32 cellular contexts compared by ENCODE assay signal in the genomic region with DNA sequence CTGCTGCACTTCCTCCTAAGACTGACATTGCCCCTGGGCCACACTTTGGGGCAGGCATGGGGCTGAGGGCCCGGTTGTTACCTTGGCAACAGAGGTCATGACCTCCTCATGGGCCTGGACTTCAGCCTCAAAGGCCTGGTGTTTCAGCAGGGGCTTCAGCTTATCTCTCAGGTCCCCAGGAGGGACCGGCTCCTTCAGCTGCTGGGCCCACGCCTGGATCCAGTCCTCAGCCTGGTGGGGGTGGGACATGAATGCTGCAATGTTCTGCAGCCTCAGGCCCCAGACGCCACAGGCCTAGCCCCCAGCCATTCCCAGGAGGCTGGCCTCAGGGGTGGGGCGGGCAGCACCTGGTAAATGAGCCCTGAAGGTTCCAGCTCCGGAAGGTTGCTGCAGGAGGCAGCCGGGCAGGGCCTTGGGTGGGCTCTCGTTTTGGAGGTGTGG. TPM values are rescaled to one million over a fixed set of nuclear protein-coding genes. Genes with fewer than 3 reads are reported as not detected.
DNase-seq lines count a peak whose midpoint lies in the region; ATAC-seq, FAIRE-seq and TF ChIP-seq lines count a peak whose summit lies in the region.
"Had no signal": no experiment of that assay in that cellular context is flagged by ENCODE, and none has a peak within 500 bp of the region (broad histone marks: within the 10 kb centered on the region; RNA-seq: fewer than 3 reads in every experiment).

No MANE protein-coding gene starts in this region.

- TF ChIP-seq CTCF in BE2C (IDR thresholded peaks at IDR 0.05; ENCODE audit: low read depth, low read length) (no peak), K562 (IDR thresholded peaks at IDR 0.05 in 2 of 3, conservative IDR thresholded peaks at IDR 0.05 in 1 of 3; ENCODE audit: insufficient read depth in 2 of 3, low read depth in 1 of 3, low read length in 3 of 3) (no peak), right lobe of liver (IDR thresholded peaks at IDR 0.05) (no peak)

- peaks cover 29% of the 10 kb centered on the region for H4K20me1 ChIP-seq in K562 (replicated peaks; ENCODE audit: control insufficient read depth, insufficient read depth, low read length)

- in situ Hi-C loops in K562 (cut with MboI) = no loop called here

- TF ChIP-seq RAD21 in K562 (CRISPR knock-in tag; conservative IDR thresholded peaks at IDR 0.05 in 1 of 2, IDR thresholded peaks at IDR 0.05 in 1 of 2) = no peak

- peak; percentile 53 for DNase-seq in BE2C
- peak; percentile 89 for DNase-seq in HuH-7.5 (ENCODE audit: low spot score)
- DNase-seq in K562 (ENCODE audit: extremely low read depth in 1 of 4, low spot score in 3 of 4) = peak in 3 of 4 experiments; percentile 26 to 41 (median 35)
- DNase-seq in right lobe of liver = no peak
- DNase-seq in GM12891 (ENCODE audit: insufficient read length, low spot score) = no peak
- DNase-seq in activated CD4-positive, alpha-beta T cell treated with anti-CD3 and anti-CD28 coated beads, Interleukin-2, amount 50 U/mL, for 4 hours = no peak
- DNase-seq in naive thymus-derived CD8-positive, alpha-beta T cell = no peak
- DNase-seq: activated CD4-positive, alpha-beta T cell treated with anti-CD3 and anti-CD28 coated beads for 4 hours; activated CD8-positive, alpha-beta memory T cell treated with anti-CD3 and anti-CD28 coated beads for 24 hours; activated T-cell treated with anti-CD3 and anti-CD28 coated beads for 4 hours; AML-193; CD8-positive, alpha-beta memory T cell; DMS153; effector CD4-positive, alpha-beta T cell; hippocampal formation; left cardiac atrium; NCI-H1105; NCI-H187 treated with DMSO at 0.1 percent for 48 hours; NCI-H2171; nucleus accumbens; stimulated activated CD8-positive, alpha-beta memory T cell treated with anti-CD3 and anti-CD28 coated beads, Interleukin-4, amount 100 ng/mL, for 48 hours; stomach; thyroid gland had no signal

- CTCF ChIA-PET in K562 (lab: Yijun Ruan, JAX; ENCODE audit: low intra/inter-chr PET ratio) = no interaction called here

- FAIRE-seq in K562 (lab: Jason Lieb, UNC) (no peak), GM12891 (lab: Jason Lieb, UNC) (no peak)
- FAIRE-seq: A549 had no signal

- H3K27me3 ChIP-seq in BE2C (no peaks in the 10 kb centered on the region), K562 (ENCODE audit: control insufficient read depth in 2 of 2, insufficient read depth in 2 of 2, low read length in 2 of 2) (peaks cover 81 to 96% of the 10 kb centered on the region in 2 experiments), right lobe of liver (no peaks in the 10 kb centered on the region)
- H3K27me3 ChIP-seq: gastroesophageal sphincter, stomach, thyroid gland, vagina had no signal

- H3K79me2 ChIP-seq in K562 (ENCODE audit: control insufficient read depth, insufficient read depth, low read length) = no peaks in the 10 kb centered on the region

- no peak overlapping the region for H3K4me2 ChIP-seq in K562 (ENCODE audit: insufficient read depth, low read length)
- H3K4me2 ChIP-seq: A549 had no signal

- H3K9me3 Mint-ChIP-seq in naive thymus-derived CD8-positive, alpha-beta T cell = no peaks in the 10 kb centered on the region
- H3K9me3 Mint-ChIP-seq: CD8-positive, alpha-beta memory T cell; memory B cell had no signal

- H3K36me3 ChIP-seq in BE2C (no peaks in the 10 kb centered on the region), K562 (ENCODE audit: control insufficient read depth, insufficient read depth, low read length) (no peaks in the 10 kb centered on the region), right lobe of liver (no peaks in the 10 kb centered on the region)
- H3K36me3 ChIP-seq: gastroesophageal sphincter, thyroid gland, vagina had no signal

- ATAC-seq in K562 (no peak), right lobe of liver (peak; percentile 8 to 62 (median 50)), GM19324 (IDR thresholded peaks at IDR 0.05; ENCODE audit: low FRiP score, unreplicated experiment) (no peak)
- ATAC-seq in naive thymus-derived CD8-positive, alpha-beta T cell = no peak
- ATAC-seq: A549, gastroesophageal sphincter, left cardiac atrium, sciatic nerve had no signal

- H3K4me1 ChIP-seq in BE2C = peaks cover 11% of the 10 kb centered on the region
- peaks cover 0 to 55% of the 10 kb centered on the region in 2 experiments; a peak in 3 of 5 replicates for H3K4me1 ChIP-seq in K562 (replicated peaks in 1 of 2; ENCODE audit: control insufficient read depth in 2 of 2, insufficient read depth in 2 of 2, low read length in 2 of 2)
- peaks cover 0 to 23% (median 3%) of the 10 kb centered on the region in 4 donors for H3K4me1 ChIP-seq in right lobe of liver
- H3K4me1 ChIP-seq: A549, gastroesophageal sphincter, thyroid gland, vagina had no signal

- H3K27ac Mint-ChIP-seq in naive thymus-derived CD8-positive, alpha-beta T cell = no peak overlapping the region
- H3K27ac Mint-ChIP-seq: activated naive CD8-positive, alpha-beta T cell; CD8-positive, alpha-beta memory T cell; memory B cell; progenitor cell of endocrine pancreas had no signal

- intact Hi-C loops in K562 (cut with micrococcal nuclease) (no loop called here), right lobe of liver (cut with DNase I) (no loop called here)

- no peaks in the 10 kb centered on the region for H3K27me3 Mint-ChIP-seq in naive thymus-derived CD8-positive, alpha-beta T cell
- H3K27me3 Mint-ChIP-seq: activated naive CD8-positive, alpha-beta T cell; CD8-positive, alpha-beta memory T cell; progenitor cell of endocrine pancreas had no signal

- POLR2A ChIA-PET in K562 (lab: Yijun Ruan, JAX) = interaction anchor here (0.8 kb wide), 1 partner anchor 9 kb away, joined by 4 read pairs; no protein-coding TSS in a partner anchor
- POLR2A ChIA-PET in naive thymus-derived CD8-positive, alpha-beta T cell (lab: Charles Lee) = no interaction called here

- no peaks in the 10 kb centered on the region for H3K36me3 Mint-ChIP-seq in naive thymus-derived CD8-positive, alpha-beta T cell
- H3K36me3 Mint-ChIP-seq: activated naive CD8-positive, alpha-beta T cell; CD8-positive, alpha-beta memory T cell; memory B cell had no signal

- no peaks in the 10 kb centered on the region for H3K9me1 ChIP-seq in K562 (ENCODE audit: control insufficient read depth, insufficient read depth, low read length)

- WGBS in K562 (ENCODE audit: insufficient coverage, low coverage, missing lambda C conversion rate) = 20% methylated on average over 8 of the region's 8 CpGs
- no CpG with 5 or more reads among the region's 8 CpGs for WGBS in right lobe of liver (ENCODE audit: insufficient coverage, low coverage, low lambda C conversion rate, missing lambda C conversion rate)

- H2AFZ ChIP-seq in K562 (ENCODE audit: low read depth, low read length) = no peak overlapping the region

- no peaks in the 10 kb centered on the region for H3K9me3 ChIP-seq in BE2C
- H3K9me3 ChIP-seq in K562 (replicated peaks; ENCODE audit: control insufficient read depth, insufficient read depth, low read depth, low read length) = no peaks in the 10 kb centered on the region
- no peaks in the 10 kb centered on the region for H3K9me3 ChIP-seq in right lobe of liver
- H3K9me3 ChIP-seq: A549, gastroesophageal sphincter, stomach, thyroid gland, vagina had no signal

- peaks cover 4 to 16% (median 13%) of the 10 kb centered on the region in 4 donors for H3K4me1 Mint-ChIP-seq in naive thymus-derived CD8-positive, alpha-beta T cell
- H3K4me1 Mint-ChIP-seq: memory B cell had no signal

- TF ChIP-seq EP300 in K562 (IDR thresholded peaks at IDR 0.05; ENCODE audit: low read length) = no peak

- H3K9ac ChIP-seq in K562 (ENCODE audit: insufficient read depth in 1 of 2, low read depth in 2 of 2, low read length in 2 of 2) = peak overlapping the region in 1 of 2 experiments; percentile 20; a peak in 1 of 4 replicates

- no peak overlapping the region for H3K4me3 Mint-ChIP-seq in naive thymus-derived CD8-positive, alpha-beta T cell
- H3K4me3 Mint-ChIP-seq: activated naive CD8-positive, alpha-beta T cell; CD8-positive, alpha-beta memory T cell; memory B cell had no signal

- no peak for TF ChIP-seq POLR2A in K562 (conservative IDR thresholded peaks at IDR 0.05)
- no peak for TF ChIP-seq POLR2A in right lobe of liver (IDR thresholded peaks at IDR 0.05)
- no peak for TF ChIP-seq POLR2A in GM12891 (IDR thresholded peaks at IDR 0.05; ENCODE audit: low read depth, low read length)

- no peak overlapping the region for H3K4me3 ChIP-seq in BE2C (ENCODE audit: low read depth, low read length)
- no peak overlapping the region for H3K4me3 ChIP-seq in K562
- H3K4me3 ChIP-seq in right lobe of liver = no peak overlapping the region
- H3K4me3 ChIP-seq: A549, gastroesophageal sphincter, stomach, thyroid gland, vagina had no signal

- BruUV-seq in K562 (replicated peaks; lab: Mats Ljungman, UMichigan) = no TSS peak

- H3K27ac ChIP-seq in K562 (ENCODE audit: extremely low read depth, low read depth, low read length) = no peak overlapping the region
- no peak overlapping the region for H3K27ac ChIP-seq in right lobe of liver
- H3K27ac ChIP-seq: A549, gastroesophageal sphincter, stomach, thyroid gland, vagina, VCaP had no signal

RNA-seq across cellular contexts. Expression of a gene that starts 27.6 kb away (rescaled TPM):
- polyA plus RNA-seq in BE2C (2012; ENCODE audit: insufficient read depth, insufficient read length, low read depth) = 1.7 TPM
- 0.30 TPM in 1 of 2 replicates, not detected in the other for total RNA-seq in K562 (2011; cell fraction: chromatin; rRNA removed; ENCODE audit: low replicate concordance)
- under 0.01 TPM in 2 replicates for total RNA-seq in K562 (2011; cell fraction: nucleolus; rRNA removed)
- 0.08 TPM in 1 of 2 replicates, not detected in the other for total RNA-seq in K562 (2011; cell fraction: nucleoplasm; rRNA removed)
- total RNA-seq in K562 (2014; rRNA removed) = not detected in 2 replicates
- total RNA-seq in K562 (2014; rRNA removed; fragmentation: Illumina TruSeq; extraction: Trizol) = not detected in 2 replicates
- not detected in 2 replicates for total RNA-seq in K562 (2015; rRNA removed; fragmentation: Illumina TruSeq; extraction: Trizol)
- 0.02 TPM in 1 of 2 replicates, not detected in the other for total RNA-seq in K562 (2021)
- polyA plus RNA-seq in K562 (2011; rRNA removed) = 0.01 TPM in 1 of 2 replicates, not detected in the other
- 0.01 and 0.03 TPM in 2 replicates for polyA plus RNA-seq in K562 (2011; cell fraction: cytosol; rRNA removed)
- 0.15 and 0.20 TPM in 2 replicates for polyA plus RNA-seq in K562 (2011; cell fraction: nucleus; rRNA removed)
- polyA plus RNA-seq in K562 (2012) = under 0.01 and 0.03 TPM in 2 replicates
- polyA plus RNA-seq in K562 (2014; fragmentation: Illumina TruSeq; extraction: Trizol) = not detected in 2 replicates
- polyA plus RNA-seq in K562 (2014; fragmentation: Nextera tagmentation; extraction: Ambion mirVana) = not detected
- polyA plus RNA-seq in K562 (2014; rRNA removed) = not detected in 2 replicates
- polyA minus RNA-seq in K562 (2011; rRNA and poly(A)+ RNA removed) = not detected in 2 replicates
- not detected in 2 replicates for polyA minus RNA-seq in K562 (2011; cell fraction: cytosol; rRNA and poly(A)+ RNA removed)
- under 0.01 TPM in 1 of 2 replicates, not detected in the other for polyA minus RNA-seq in K562 (2011; cell fraction: nucleus; rRNA and poly(A)+ RNA removed)
- 1 to 10 TPM in 2 of 6 experiments, under 1 TPM in 4; 0.06 to 3.2 (median 0.81) TPM for total RNA-seq in right lobe of liver
- 0.08 TPM for polyA plus RNA-seq in GM12891 (2012; ENCODE audit: low read depth, missing spikeins)
- under 1 TPM; 0.81 to 0.96 TPM for total RNA-seq in naive thymus-derived CD8-positive, alpha-beta T cell
- under 1 TPM in 1 of 3 donors, not detected in 2; 0.02 TPM for polyA plus RNA-seq in naive thymus-derived CD8-positive, alpha-beta T cell
- polyA plus RNA-seq: CD8-positive, alpha-beta memory T cell had no signal

RNA-seq across cellular contexts. Expression of a gene that starts 27.6 kb away (rescaled TPM):
- polyA plus RNA-seq in BE2C (2012; ENCODE audit: insufficient read depth, insufficient read length, low read depth) = 2.7 TPM
- 22.3 and 55.4 TPM in 2 replicates for total RNA-seq in K562 (2011; cell fraction: chromatin; rRNA removed; ENCODE audit: low replicate concordance)
- 26.3 and 28.8 TPM in 2 replicates for total RNA-seq in K562 (2011; cell fraction: nucleolus; rRNA removed)
- total RNA-seq in K562 (2011; cell fraction: nucleoplasm; rRNA removed) = 13.2 and 21.9 TPM in 2 replicates
- total RNA-seq in K562 (2014; rRNA removed) (3.9 TPM in 2 replicates), K562 (2014; rRNA removed; fragmentation: Illumina TruSeq; extraction: Trizol) (0.89 and 2.1 TPM in 2 replicates), K562 (2015; rRNA removed; fragmentation: Illumina TruSeq; extraction: Trizol) (1.3 and 1.4 TPM in 2 replicates), K562 (2021) (2.8 and 5.2 TPM in 2 replicates), right lobe of liver (1 to 10 TPM in 5 of 6 experiments, under 1 TPM in 1; 0.31 to 7.3 (median 4.7) TPM)
- polyA plus RNA-seq in K562 (2011; rRNA removed) (4.3 and 7.0 TPM in 2 replicates), K562 (2014; fragmentation: Illumina TruSeq; extraction: Trizol) (2.7 and 2.8 TPM in 2 replicates), K562 (2014; fragmentation: Nextera tagmentation; extraction: Ambion mirVana) (under 1 TPM; 0.07 to 0.25 TPM), K562 (2014; rRNA removed) (5.6 and 6.1 TPM in 2 replicates)
- polyA plus RNA-seq in K562 (2011; cell fraction: cytosol; rRNA removed) = 3.1 and 4.8 TPM in 2 replicates
- 48.4 and 61.4 TPM in 2 replicates for polyA plus RNA-seq in K562 (2011; cell fraction: nucleus; rRNA removed)
- 2.4 and 8.6 TPM in 2 replicates for polyA plus RNA-seq in K562 (2012)
- polyA minus RNA-seq in K562 (2011; rRNA and poly(A)+ RNA removed) = 0.74 and 1.2 TPM in 2 replicates
- 1.1 and 1.5 TPM in 2 replicates for polyA minus RNA-seq in K562 (2011; cell fraction: cytosol; rRNA and poly(A)+ RNA removed)
- 6.6 and 6.7 TPM in 2 replicates for polyA minus RNA-seq in K562 (2011; cell fraction: nucleus; rRNA and poly(A)+ RNA removed)
- 1.4 TPM for polyA plus RNA-seq in GM12891 (2012; ENCODE audit: low read depth, missing spikeins)
- total RNA-seq in naive thymus-derived CD8-positive, alpha-beta T cell = 10 to 100 TPM; 40.1 to 64.9 TPM
- polyA plus RNA-seq in naive thymus-derived CD8-positive, alpha-beta T cell = 1 to 10 TPM in 2 of 3 donors, under 1 TPM in 1; 0.82 to 2.9 (median 1.1) TPM

RNA-seq across cellular contexts. Expression of a gene that starts 38.4 kb away (rescaled TPM):
- 9.2 TPM for polyA plus RNA-seq in BE2C (2012; ENCODE audit: insufficient read depth, insufficient read length, low read depth)
- 7.0 and 13.8 TPM in 2 replicates for total RNA-seq in K562 (2011; cell fraction: chromatin; rRNA removed; ENCODE audit: low replicate concordance)
- 7.2 and 8.5 TPM in 2 replicates for total RNA-seq in K562 (2011; cell fraction: nucleolus; rRNA removed)
- 12.6 and 15.4 TPM in 2 replicates for total RNA-seq in K562 (2011; cell fraction: nucleoplasm; rRNA removed)
- total RNA-seq in K562 (2014; rRNA removed) (6.1 and 11.3 TPM in 2 replicates), K562 (2014; rRNA removed; fragmentation: Illumina TruSeq; extraction: Trizol) (3.2 and 3.8 TPM in 2 replicates), K562 (2015; rRNA removed; fragmentation: Illumina TruSeq; extraction: Trizol) (4.3 and 5.3 TPM in 2 replicates), K562 (2021) (12.2 and 13.1 TPM in 2 replicates), right lobe of liver (1 to 10 TPM; 6.0 to 8.6 (median 7.3) TPM)
- polyA plus RNA-seq in K562 (2011; rRNA removed) (7.9 and 8.8 TPM in 2 replicates), K562 (2014; fragmentation: Illumina TruSeq; extraction: Trizol) (6.8 and 9.4 TPM in 2 replicates), K562 (2014; fragmentation: Nextera tagmentation; extraction: Ambion mirVana) (1 to 10 TPM; 1.2 to 2.9 TPM), K562 (2014; rRNA removed) (9.7 and 13.9 TPM in 2 replicates)
- polyA plus RNA-seq in K562 (2011; cell fraction: cytosol; rRNA removed) = 8.0 and 19.6 TPM in 2 replicates
- 18.0 and 36.7 TPM in 2 replicates for polyA plus RNA-seq in K562 (2011; cell fraction: nucleus; rRNA removed)
- polyA plus RNA-seq in K562 (2012) = 7.7 and 16.3 TPM in 2 replicates
- 0.60 and 3.0 TPM in 2 replicates for polyA minus RNA-seq in K562 (2011; rRNA and poly(A)+ RNA removed)
- 4.1 and 4.4 TPM in 2 replicates for polyA minus RNA-seq in K562 (2011; cell fraction: cytosol; rRNA and poly(A)+ RNA removed)
- polyA minus RNA-seq in K562 (2011; cell fraction: nucleus; rRNA and poly(A)+ RNA removed) = 4.0 and 4.7 TPM in 2 replicates
- polyA plus RNA-seq in GM12891 (2012; ENCODE audit: low read depth, missing spikeins) = 3.8 TPM
- total RNA-seq in naive thymus-derived CD8-positive, alpha-beta T cell = 10 to 100 TPM; 60.2 to 81.4 TPM
- polyA plus RNA-seq in naive thymus-derived CD8-positive, alpha-beta T cell = 10 to 100 TPM; 19.1 to 22.6 (median 20.8) TPM

Comparison
In these comparisons a context has a peak if more than half of its experiments do, and no peak if none do; other contexts are left out.
1. DNase-seq: peak in BE2C (single experiment), HuH-7.5 (single experiment) and K562 (3 of 4); none in right lobe of liver (0 of 3), GM12891 (single experiment), activated CD4-positive, alpha-beta T cell treated with anti-CD3 and anti-CD28 coated beads, Interleukin-2, amount 50 U/mL, for 4 hours (0 of 2) and naive thymus-derived CD8-positive, alpha-beta T cell (0 of 10).
2. ATAC-seq: peak in right lobe of liver (4 of 4); none in K562 (single experiment), naive thymus-derived CD8-positive, alpha-beta T cell (0 of 2) and GM19324 (single experiment).